ENCODE assay signal across 8 cellular contexts in genomic region chr17:29589524-29590260, GRCh38. TPM values are rescaled to one million over a fixed set of nuclear protein-coding genes. Genes with fewer than 3 reads are reported as not detected.
DNase-seq lines count a peak whose midpoint lies in the region; ATAC-seq and TF ChIP-seq lines count a peak whose summit lies in the region.

A gene with protein sequence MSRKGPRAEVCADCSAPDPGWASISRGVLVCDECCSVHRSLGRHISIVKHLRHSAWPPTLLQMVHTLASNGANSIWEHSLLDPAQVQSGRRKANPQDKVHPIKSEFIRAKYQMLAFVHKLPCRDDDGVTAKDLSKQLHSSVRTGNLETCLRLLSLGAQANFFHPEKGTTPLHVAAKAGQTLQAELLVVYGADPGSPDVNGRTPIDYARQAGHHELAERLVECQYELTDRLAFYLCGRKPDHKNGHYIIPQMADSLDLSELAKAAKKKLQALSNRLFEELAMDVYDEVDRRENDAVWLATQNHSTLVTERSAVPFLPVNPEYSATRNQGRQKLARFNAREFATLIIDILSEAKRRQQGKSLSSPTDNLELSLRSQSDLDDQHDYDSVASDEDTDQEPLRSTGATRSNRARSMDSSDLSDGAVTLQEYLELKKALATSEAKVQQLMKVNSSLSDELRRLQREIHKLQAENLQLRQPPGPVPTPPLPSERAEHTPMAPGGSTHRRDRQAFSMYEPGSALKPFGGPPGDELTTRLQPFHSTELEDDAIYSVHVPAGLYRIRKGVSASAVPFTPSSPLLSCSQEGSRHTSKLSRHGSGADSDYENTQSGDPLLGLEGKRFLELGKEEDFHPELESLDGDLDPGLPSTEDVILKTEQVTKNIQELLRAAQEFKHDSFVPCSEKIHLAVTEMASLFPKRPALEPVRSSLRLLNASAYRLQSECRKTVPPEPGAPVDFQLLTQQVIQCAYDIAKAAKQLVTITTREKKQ (minus strand): TSS chr17:29589648. CDS start chr17:29589378, 270 bp downstream.

- no peaks in the 10 kb centered on the region for H3K9me3 Mint-ChIP-seq in activated CD4-positive, alpha-beta T cell treated with anti-CD3 and anti-CD28 coated beads for 36 hours (ENCODE audit: low read depth)

- intact Hi-C loops in activated CD4-positive, alpha-beta T cell treated with anti-CD3 and anti-CD28 coated beads for 36 hours (cut with DNase I, micrococcal nuclease): loop anchor here (1.0 to 2.0 kb wide), 6 partner anchors 21 to 341 kb away; partner anchors contain the start of genes TP53I13 (in 2 of the 2), SSH2 (in 1 of the 2) and TAOK1 (in 1 of the 2)
- intact Hi-C loops in colonic mucosa (cut with DNase I) (no loop called here), left colon (cut with DNase I, micrococcal nuclease) (no loop called here)

- peak within 1 kb of the TSS; percentile 88 for H3K4me3 ChIP-seq in colonic mucosa

- H3K27me3 Mint-ChIP-seq in activated CD4-positive, alpha-beta T cell treated with anti-CD3 and anti-CD28 coated beads for 36 hours: no peaks in the 10 kb centered on the region

- H3K27ac ChIP-seq in 22Rv1: peak within 1 kb of the TSS; percentile 98
- peak within 1 kb of the TSS; percentile 77 for H3K27ac ChIP-seq in colonic mucosa

- H3K36me3 Mint-ChIP-seq in activated CD4-positive, alpha-beta T cell treated with anti-CD3 and anti-CD28 coated beads for 36 hours (ENCODE audit: low read depth): peaks cover 5% of the 10 kb centered on the region

- H3K27me3 ChIP-seq in colonic mucosa: no peaks in the 10 kb centered on the region

- peaks cover 50% of the 10 kb centered on the region for H3K4me1 ChIP-seq in colonic mucosa

- H3K4me3 Mint-ChIP-seq in activated CD4-positive, alpha-beta T cell treated with anti-CD3 and anti-CD28 coated beads for 36 hours: peak within 1 kb of the TSS; percentile 94

- ATAC-seq in HG03175 (IDR thresholded peaks at IDR 0.05; ENCODE audit: unreplicated experiment): peak; percentile 61
- ATAC-seq in activated CD4-positive, alpha-beta T cell treated with anti-CD3 and anti-CD28 coated beads for 36 hours: peak; percentile 69
- ATAC-seq in left colon: peak; percentile 76

- TF ChIP-seq POLR2A in GM18526 (IDR thresholded peaks at IDR 0.05; ENCODE audit: extremely low read depth, insufficient read length): peak; percentile 62

- POLR2A ChIA-PET in activated CD4-positive, alpha-beta T cell treated with anti-CD3 and anti-CD28 coated beads for 36 hours (lab: Charles Lee): no interaction called here

- H3K4me1 Mint-ChIP-seq in activated CD4-positive, alpha-beta T cell treated with anti-CD3 and anti-CD28 coated beads for 36 hours: peaks cover 65% of the 10 kb centered on the region

- DNase-seq in NCI-H446 (lab: John Stamatoyannopoulos, UW) (peak; percentile 29 to 86), colonic mucosa (peak; percentile 84), left colon (peak; percentile 80 to 90)
- peak; percentile 92 for DNase-seq in activated CD4-positive, alpha-beta T cell treated with anti-CD3 and anti-CD28 coated beads for 36 hours
- peak; percentile 76 to 84 for DNase-seq in stimulated activated CD4-positive, alpha-beta T cell treated with anti-CD3 and anti-CD28 coated beads, Interleukin-1b, Interleukin-23, amount 100 ng/mL, for 4 hours (ENCODE audit: low read depth in 2 of 2)

- H3K36me3 ChIP-seq in colonic mucosa: no peaks in the 10 kb centered on the region

- CTCF ChIA-PET in activated CD4-positive, alpha-beta T cell treated with anti-CD3 and anti-CD28 coated beads for 36 hours (lab: Charles Lee): interaction anchor here (1.5 kb wide), 1 partner anchor 21 kb away, joined by 6 read pairs; the partner anchor contains the start of gene TP53I13

- peak within 1 kb of the TSS; percentile 85 for H3K9ac ChIP-seq in colonic mucosa (ENCODE audit: low read depth in 2 of 2, low read length in 2 of 2)

- peak within 1 kb of the TSS; percentile 92 for H3K27ac Mint-ChIP-seq in activated CD4-positive, alpha-beta T cell treated with anti-CD3 and anti-CD28 coated beads for 36 hours

- no peaks in the 10 kb centered on the region for H3K9me3 ChIP-seq in colonic mucosa

- TF ChIP-seq CTCF in 22Rv1 (IDR thresholded peaks at IDR 0.05): no peak
- TF ChIP-seq CTCF in colonic mucosa (IDR thresholded peaks at IDR 0.05): no peak

RNA-seq across cellular contexts. Expression of the gene that starts here (rescaled TPM):
- total RNA-seq in activated CD4-positive, alpha-beta T cell treated with anti-CD3 and anti-CD28 coated beads for 36 hours: 10 to 100 TPM; 60.5 to 74.1 TPM
- total RNA-seq in colonic mucosa (10 to 100 TPM; 32.8 to 54.9 TPM), left colon (10 to 100 TPM; 30.8 to 33.2 TPM)

Comparison
In these comparisons a context has a peak if more than half of its experiments do, and no peak if none do; other contexts are left out.
1. Peak in every context shown above with its lines: DNase-seq, ATAC-seq, H3K4me3 ChIP-seq and H3K27ac ChIP-seq.
2. intact Hi-C loops: an anchor here in activated CD4-positive, alpha-beta T cell treated with anti-CD3 and anti-CD28 coated beads for 36 hours (1.0 to 2.0 kb wide); none called in colonic mucosa and left colon.